Comparison of ENCODE assay signal across 14 cellular contexts in genomic region chr11:27470166-27470565, GRCh38. TPM values are rescaled to one million over a fixed set of nuclear protein-coding genes. Genes with fewer than 3 reads are reported as not detected.
DNase-seq lines count a peak whose midpoint lies in the region; ATAC-seq and TF ChIP-seq lines count a peak whose summit lies in the region.
"Had no signal": no experiment of that assay in that cellular context is flagged by ENCODE, and none has a peak within 500 bp of the region (broad histone marks: within the 10 kb centered on the region; RNA-seq: fewer than 3 reads in every experiment).

No MANE protein-coding gene starts in this region.

- peak overlapping the region; percentile 91 for H3K27ac ChIP-seq in RWPE2 (ENCODE audit: poor library complexity, severe bottlenecking)

- no peaks in the 10 kb centered on the region for H3K36me3 ChIP-seq in RWPE2 (ENCODE audit: low read depth)
- no peaks in the 10 kb centered on the region for H3K36me3 ChIP-seq in BE2C
- H3K36me3 ChIP-seq: tibial nerve had no signal

- H3K27me3 ChIP-seq in RWPE2 (ENCODE audit: insufficient read depth, poor library complexity, severe bottlenecking) (no peaks in the 10 kb centered on the region), BE2C (no peaks in the 10 kb centered on the region)
- H3K27me3 ChIP-seq: tibial nerve had no signal

- H3K27me3 Mint-ChIP-seq in Calu3 (ENCODE audit: unreplicated experiment) (no peaks in the 10 kb centered on the region), osteocyte (ENCODE audit: unreplicated experiment) (no peaks in the 10 kb centered on the region)
- peaks cover 66% of the 10 kb centered on the region for H3K27me3 Mint-ChIP-seq in activated CD8-positive, alpha-beta memory T cell treated with anti-CD3 and anti-CD28 coated beads, Interleukin-2, amount 10 ng/mL, durations not matched to agents 7 days and 5 days

- intact Hi-C loops in Calu3 (cut with micrococcal nuclease; ENCODE audit: unreplicated experiment), result loop anchor here (5.0 kb wide), 2 partner anchors 158 to 263 kb away; no protein-coding TSS in a partner anchor

- peak overlapping the region; percentile 88 for H3K4me3 Mint-ChIP-seq in Calu3 (ENCODE audit: low read depth, unreplicated experiment)
- H3K4me3 Mint-ChIP-seq in osteocyte (ENCODE audit: unreplicated experiment), result peak overlapping the region; percentile 84
- no peak overlapping the region for H3K4me3 Mint-ChIP-seq in activated CD8-positive, alpha-beta memory T cell treated with anti-CD3 and anti-CD28 coated beads, Interleukin-2, amount 10 ng/mL, durations not matched to agents 7 days and 5 days

- TF ChIP-seq CTCF in Calu3 (IDR thresholded peaks at IDR 0.05; ENCODE audit: unreplicated experiment) (no peak), RWPE2 (IDR thresholded peaks at IDR 0.05; ENCODE audit: poor library complexity, severe bottlenecking) (no peak), fibroblast of the aortic adventitia (IDR thresholded peaks at IDR 0.05; ENCODE audit: insufficient read depth, low read length) (no peak), osteocyte (IDR thresholded peaks at IDR 0.05) (no peak), BE2C (IDR thresholded peaks at IDR 0.05; ENCODE audit: low read depth, low read length) (no peak)

- peak overlapping the region; percentile 96 for H3K27ac Mint-ChIP-seq in Calu3 (ENCODE audit: unreplicated experiment)
- peak overlapping the region; percentile 77 for H3K27ac Mint-ChIP-seq in osteocyte (ENCODE audit: unreplicated experiment)
- no peak overlapping the region for H3K27ac Mint-ChIP-seq in activated CD8-positive, alpha-beta memory T cell treated with anti-CD3 and anti-CD28 coated beads, Interleukin-2, amount 10 ng/mL, durations not matched to agents 7 days and 5 days

- H3K36me3 Mint-ChIP-seq in Calu3 (ENCODE audit: insufficient read depth, unreplicated experiment), result peaks cover 49% of the 10 kb centered on the region
- no peaks in the 10 kb centered on the region for H3K36me3 Mint-ChIP-seq in osteocyte (ENCODE audit: unreplicated experiment)
- H3K36me3 Mint-ChIP-seq in activated CD8-positive, alpha-beta memory T cell treated with anti-CD3 and anti-CD28 coated beads, Interleukin-2, amount 10 ng/mL, durations not matched to agents 7 days and 5 days, result peaks cover 3% of the 10 kb centered on the region

- H3K4me1 ChIP-seq in RWPE2 (ENCODE audit: insufficient read depth, poor library complexity, severe bottlenecking) (peaks cover 50% of the 10 kb centered on the region), BE2C (no peaks in the 10 kb centered on the region; the same call in 1 of the 2 replicates)

- H3K9me3 Mint-ChIP-seq in Calu3 (ENCODE audit: low read depth, unreplicated experiment) (no peaks in the 10 kb centered on the region), osteocyte (ENCODE audit: unreplicated experiment) (no peaks in the 10 kb centered on the region)
- H3K9me3 Mint-ChIP-seq in activated CD8-positive, alpha-beta memory T cell treated with anti-CD3 and anti-CD28 coated beads, Interleukin-2, amount 10 ng/mL, durations not matched to agents 7 days and 5 days (ENCODE audit: low read depth), result no peaks in the 10 kb centered on the region

- H3K4me3 ChIP-seq in RWPE2 (ENCODE audit: severe bottlenecking) (peak overlapping the region; percentile 91), fibroblast of the aortic adventitia (ENCODE audit: low read depth, low read length) (peak overlapping the region; percentile 19), BE2C (ENCODE audit: low read depth, low read length) (no peak overlapping the region)

- no peaks in the 10 kb centered on the region for H3K9me3 ChIP-seq in RWPE2 (ENCODE audit: severe bottlenecking)
- no peaks in the 10 kb centered on the region for H3K9me3 ChIP-seq in BE2C
- H3K9me3 ChIP-seq: tibial nerve had no signal

- TSS peak; percentile 21 for BruUV-seq in Calu3 (replicated peaks; lab: Mats Ljungman, UMichigan)

- ATAC-seq in RWPE2 (ENCODE audit: low read depth) (no peak), HG02678 (IDR thresholded peaks at IDR 0.05; ENCODE audit: unreplicated experiment) (no peak)
- ATAC-seq in activated CD8-positive, alpha-beta memory T cell treated with anti-CD3 and anti-CD28 coated beads, Interleukin-2, amount 10 ng/mL, durations not matched to agents 7 days and 5 days, result no peak

- H3K4me1 Mint-ChIP-seq in Calu3 (ENCODE audit: low read depth, unreplicated experiment) (peaks cover 40% of the 10 kb centered on the region), osteocyte (ENCODE audit: unreplicated experiment) (peaks cover 60% of the 10 kb centered on the region)
- peaks cover 9% of the 10 kb centered on the region for H3K4me1 Mint-ChIP-seq in activated CD8-positive, alpha-beta memory T cell treated with anti-CD3 and anti-CD28 coated beads, Interleukin-2, amount 10 ng/mL, durations not matched to agents 7 days and 5 days

- DNase-seq in Calu3 (no peak), RWPE2 (ENCODE audit: low spot score) (no peak), fibroblast of the aortic adventitia (ENCODE audit: low read depth) (no peak), osteocyte (ENCODE audit: extremely low spot score, unreplicated experiment) (no peak), BE2C (no peak), NCI-H1436 treated with DMSO at 0.1 percent for 48 hours (lab: John Stamatoyannopoulos, UW) (no peak)
- no peak for DNase-seq in activated CD8-positive, alpha-beta memory T cell treated with anti-CD3 and anti-CD28 coated beads, Interleukin-2, amount 10 ng/mL, durations not matched to agents 7 days and 5 days
- DNase-seq: aorta, DMS153, foreskin melanocyte, midbrain, NCI-H446 treated with DMSO at 0.1 percent for 48 hours had no signal

- CTCF ChIA-PET in Calu3 (lab: Charles Lee), result no interaction called here
- CTCF ChIA-PET in activated CD8-positive, alpha-beta memory T cell treated with anti-CD3 and anti-CD28 coated beads, Interleukin-2, amount 10 ng/mL, durations not matched to agents 7 days and 5 days (lab: Charles Lee), result no interaction called here

RNA-seq across cellular contexts. Expression of gene LGR4, which starts 2.4 kb away (rescaled TPM):
- total RNA-seq in Calu3 (2022), result 50.0 and 51.4 TPM in 2 replicates
- total RNA-seq in fibroblast of the aortic adventitia (ENCODE audit: low replicate concordance), result 16.3 and 25.1 TPM in 2 replicates
- total RNA-seq in osteocyte, result 59.5 and 61.9 TPM in 2 replicates
- polyA plus RNA-seq in BE2C (2012; ENCODE audit: insufficient read depth, insufficient read length, low read depth), result 2.8 TPM
- total RNA-seq in activated CD8-positive, alpha-beta memory T cell treated with anti-CD3 and anti-CD28 coated beads, Interleukin-2, amount 10 ng/mL, durations not matched to agents 7 days and 5 days, result under 1 TPM; 0.29 to 0.42 TPM

RNA-seq across cellular contexts. Expression of gene LIN7C, which starts 36.4 kb away (rescaled TPM):
- 43.7 and 46.4 TPM in 2 replicates for total RNA-seq in Calu3 (2022)
- 33.2 and 75.3 TPM in 2 replicates for total RNA-seq in fibroblast of the aortic adventitia (ENCODE audit: low replicate concordance)
- 20.3 and 21.8 TPM in 2 replicates for total RNA-seq in osteocyte
- polyA plus RNA-seq in BE2C (2012; ENCODE audit: insufficient read depth, insufficient read length, low read depth), result 4.5 TPM
- 10 to 100 TPM; 18.2 to 23.1 TPM for total RNA-seq in activated CD8-positive, alpha-beta memory T cell treated with anti-CD3 and anti-CD28 coated beads, Interleukin-2, amount 10 ng/mL, durations not matched to agents 7 days and 5 days

Comparison
In these comparisons a context has a peak if more than half of its experiments do, and no peak if none do; other contexts are left out.
1. RNA of gene LGR4, which starts 2.4 kb away (total RNA-seq): 59.5 to 61.9 TPM in osteocyte, 50.0 to 51.4 TPM in Calu3 and 16.3 to 25.1 TPM in fibroblast of the aortic adventitia; 0.29 to 0.42 TPM in activated CD8-positive, alpha-beta memory T cell treated with anti-CD3 and anti-CD28 coated beads, Interleukin-2, amount 10 ng/mL, durations not matched to agents 7 days and 5 days; every median in the first group is over 10 times any median in the second.